In the genomic region with DNA sequence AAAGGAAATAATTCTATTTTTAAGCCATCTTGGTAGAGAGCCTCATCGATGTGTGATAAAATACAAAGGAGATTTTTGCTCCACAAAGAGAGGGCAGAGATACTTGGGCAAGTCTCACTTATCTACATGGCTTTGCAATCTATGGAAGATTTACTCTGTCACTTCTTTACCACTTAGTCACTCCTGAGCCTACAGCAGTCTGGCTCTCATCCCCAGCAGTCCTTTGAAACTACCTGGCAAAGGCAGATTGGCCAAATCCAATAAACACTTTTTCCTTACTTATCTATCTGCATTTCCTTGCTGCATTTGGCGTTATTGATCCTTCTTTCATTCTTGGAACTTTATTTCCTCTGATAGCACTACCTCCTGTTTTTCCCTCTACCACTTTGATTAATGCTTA, we compare ENCODE assay signal across 23 cellular contexts.
"Had no signal": no experiment of that assay in that cellular context is flagged by ENCODE, and none has a peak within 500 bp of the region (broad histone marks: within the 10 kb centered on the region; RNA-seq: fewer than 3 reads in every experiment).

No MANE protein-coding gene starts in this region.

- H3K9me3 ChIP-seq: SJSA1 had no signal

- H3K27ac ChIP-seq: KMS-11, SJSA1, SK-N-MC had no signal

- ATAC-seq: T-cell had no signal

- H3K4me1 Mint-ChIP-seq: T-cell had no signal

- H3K4me2 ChIP-seq: KMS-11 had no signal

- H3K4me1 ChIP-seq: SJSA1 had no signal

- H3K4me3 ChIP-seq: SJSA1, SK-N-MC had no signal

- H3K4me3 Mint-ChIP-seq: T-cell had no signal

- H3K27ac Mint-ChIP-seq: T-cell had no signal

- H3K36me3 Mint-ChIP-seq: T-cell had no signal

- FAIRE-seq: RCC 7860 had no signal

- H3K27me3 ChIP-seq: SJSA1 had no signal

- H3K27me3 Mint-ChIP-seq: T-cell had no signal

- H3K36me3 ChIP-seq: SJSA1 had no signal

- DNase-seq: Kasumi-1, MM.1S, NCI-H1048, NCI-H1105, NCI-H1417, NCI-H1436 treated with DMSO at 0.1 percent for 48 hours, NCI-H1694, NCI-H187 treated with DMSO at 0.1 percent for 48 hours, NCI-H2029 treated with DMSO at 0.1 percent for 48 hours, NCI-H2171 treated with DMSO at 0.1 percent for 48 hours, NCI-H345, NCI-H446 treated with DMSO at 0.1 percent for 48 hours, NCI-H510A treated with DMSO at 0.1 percent for 48 hours, NCI-H526, Right ventricle myocardium superior, RPMI8226, SIG-M5, SW 1271, T-cell had no signal

- H3K9ac ChIP-seq: KMS-11 had no signal
